17 cellular contexts compared by ENCODE assay signal in genomic region chr21:34180826-34181359, GRCh38.
DNase-seq lines count a peak whose midpoint lies in the region; ATAC-seq and TF ChIP-seq lines count a peak whose summit lies in the region.
"Had no signal": no experiment of that assay in that cellular context is flagged by ENCODE, and none has a peak within 500 bp of the region (broad histone marks: within the 10 kb centered on the region; RNA-seq: fewer than 3 reads in every experiment).

No MANE protein-coding gene starts in this region.

- H3K4me2 ChIP-seq in PC-9 = no peak overlapping the region

- DNase-seq in SK-MEL-5 (ENCODE audit: low read depth, low spot score) (peak; percentile 88), head of caudate nucleus (peak in 23 of 42 donors; percentile 19 to 70 (median 37)), medulla oblongata (ENCODE audit: extremely low spot score) (peak; percentile 66), superior temporal gyrus (ENCODE audit: extremely low spot score) (peak; percentile 84), PC-9 (no peak)
- DNase-seq: activated CD4-positive, alpha-beta T cell treated with anti-CD3 and anti-CD28 coated beads for 4 hours; activated T-cell treated with anti-CD3 and anti-CD28 coated beads, Interleukin-2, amount 50 U/mL, for 48 hours; AML-193; effector memory CD4-positive, alpha-beta T cell; foreskin fibroblast; left colon; NCI-H1092 treated with DMSO at 0.1 percent for 48 hours; NCI-H2227 treated with DMSO at 0.1 percent for 48 hours; occipital lobe had no signal

- ATAC-seq in HG03460 (IDR thresholded peaks at IDR 0.05; ENCODE audit: unreplicated experiment) (no peak), GM19023 (IDR thresholded peaks at IDR 0.05; ENCODE audit: unreplicated experiment) (no peak), HG03135 (IDR thresholded peaks at IDR 0.05; ENCODE audit: unreplicated experiment) (no peak)
- ATAC-seq: left colon had no signal

- no peaks in the 10 kb centered on the region for H3K4me1 ChIP-seq in PC-9 (replicated peaks; ENCODE audit: insufficient read depth)

- no peaks in the 10 kb centered on the region for H3K36me3 ChIP-seq in PC-9 (ENCODE audit: low read depth)

- H3K27ac ChIP-seq in PC-9 = no peak overlapping the region

- no peaks in the 10 kb centered on the region for H3K27me3 ChIP-seq in PC-9 (ENCODE audit: insufficient read depth, low read depth)

- no peak overlapping the region for H3K4me3 ChIP-seq in PC-9

- no peaks in the 10 kb centered on the region for H4K20me1 ChIP-seq in PC-9 (ENCODE audit: insufficient read depth)

- CTCF ChIA-PET in PC-9 (lab: Charles Lee) = no interaction called here

- no peaks in the 10 kb centered on the region for H3F3A ChIP-seq in PC-9 (ENCODE audit: insufficient read depth, low read depth)

- in situ Hi-C loops in SK-MEL-5 (cut with HindIII; ENCODE audit: low pct_unique_long_range_greater_than_20kb, low sequenced_read_pairs) = no loop called here

- no TSS peak for BruUV-seq in PC-9 (replicated peaks; lab: Mats Ljungman, UMichigan)

- no peaks in the 10 kb centered on the region for H3K79me2 ChIP-seq in PC-9 (ENCODE audit: low read depth)

- H3K9me2 ChIP-seq in PC-9 (ENCODE audit: insufficient read depth) = no peaks in the 10 kb centered on the region

- no peaks in the 10 kb centered on the region for H3K9me3 ChIP-seq in PC-9 (ENCODE audit: insufficient read depth, low read depth)

- POLR2A ChIA-PET in PC-9 (lab: Charles Lee; ENCODE audit: unreplicated experiment) = no interaction called here

- H2AFZ ChIP-seq in PC-9 = no peak overlapping the region

- TF ChIP-seq CTCF in PC-9 (conservative IDR thresholded peaks at IDR 0.05) = no peak

- intact Hi-C loops in head of caudate nucleus (cut with DNase I) = no loop called here
- intact Hi-C loops in PC-9 (cut with micrococcal nuclease; ENCODE audit: unreplicated experiment) = no loop called here

Comparison
In these comparisons a context has a peak if more than half of its experiments do, and no peak if none do; other contexts are left out.
1. DNase-seq: peak in SK-MEL-5 (single experiment), head of caudate nucleus (23 of 42), medulla oblongata (single experiment) and superior temporal gyrus (single experiment); none in PC-9 (0 of 2).